12 cellular contexts compared by ENCODE assay signal in genomic region chr3:47910777-47911440, GRCh38.
DNase-seq lines count a peak whose midpoint lies in the region; ATAC-seq and TF ChIP-seq lines count a peak whose summit lies in the region.
"Had no signal": no experiment of that assay in that cellular context is flagged by ENCODE, and none has a peak within 500 bp of the region (broad histone marks: within the 10 kb centered on the region; RNA-seq: fewer than 3 reads in every experiment).

No MANE protein-coding gene starts in this region.

- in situ Hi-C loops in astrocyte of the cerebellum (cut with HindIII; ENCODE audit: low sequenced_read_pairs): no loop called here

- DNase-seq in AG04449 (ENCODE audit: low read depth, low spot score): peak; percentile 62
- DNase-seq in HFFc6: peak; percentile 88
- DNase-seq in astrocyte of the cerebellum (ENCODE audit: low read depth): peak; percentile 84
- peak; percentile 75 for DNase-seq in kidney epithelial cell (ENCODE audit: low read depth)
- DNase-seq in GDM1 (lab: John Stamatoyannopoulos, UW): no peak
- DNase-seq in central memory CD4-positive, alpha-beta T cell: no peak
- DNase-seq: effector memory CD4-positive, alpha-beta T cell; H7; MV-4-11 had no signal

- ATAC-seq in HG02588 (IDR thresholded peaks at IDR 0.05; ENCODE audit: unreplicated experiment): no peak
- ATAC-seq in GM18498 (IDR thresholded peaks at IDR 0.05; ENCODE audit: unreplicated experiment): no peak
- ATAC-seq: stimulated activated memory B cell treated with anti-CD40 and anti-IgM and Interleukin-4, amounts not matched to agents 10 μg/mL and 1 μg/mL and 100 μg/mL, for 72 hours had no signal

- no peaks in the 10 kb centered on the region for H3K36me3 ChIP-seq in kidney epithelial cell (ENCODE audit: control insufficient read depth, insufficient read depth, low read length)

- H3K27me3 ChIP-seq in kidney epithelial cell (ENCODE audit: control insufficient read depth, insufficient read depth, low read length): no peaks in the 10 kb centered on the region

- peaks cover 58% of the 10 kb centered on the region for H3K36me3 Mint-ChIP-seq in HFFc6 (ENCODE audit: low read depth)

- no peak overlapping the region for H3K4me3 ChIP-seq in AG04449 (ENCODE audit: low read depth, low read length)
- no peak overlapping the region for H3K4me3 ChIP-seq in astrocyte of the cerebellum (ENCODE audit: low read depth, low read length)
- H3K4me3 ChIP-seq in kidney epithelial cell (ENCODE audit: low read depth, low read length): no peak overlapping the region

- CTCF ChIA-PET in AG04449 (lab: Yijun Ruan, JAX): interaction anchor here (0.8 to 2.4 kb wide), 6 partner anchors 9 to 242 kb away, joined by 3 to 9 read pairs (median 4); no protein-coding TSS in a partner anchor

- H3K27ac Mint-ChIP-seq in HFFc6: peak overlapping the region; percentile 86

- H3K4me1 Mint-ChIP-seq in HFFc6 (ENCODE audit: low read depth): peaks cover 52% of the 10 kb centered on the region
- H3K4me1 Mint-ChIP-seq: stimulated activated memory B cell treated with anti-CD40 and anti-IgM and Interleukin-4, amounts not matched to agents 10 μg/mL and 1 μg/mL and 100 μg/mL, for 72 hours had no signal

- peaks cover 3% of the 10 kb centered on the region; the same call in 1 of the 2 replicates for H3K27me3 Mint-ChIP-seq in HFFc6 (ENCODE audit: insufficient read depth)
- H3K27me3 Mint-ChIP-seq: stimulated activated memory B cell treated with anti-CD40 and anti-IgM and Interleukin-4, amounts not matched to agents 10 μg/mL and 1 μg/mL and 100 μg/mL, for 72 hours had no signal

- no peak for TF ChIP-seq CTCF in AG04449 (IDR thresholded peaks at IDR 0.05; ENCODE audit: insufficient read depth, low read length, missing control alignments)
- TF ChIP-seq CTCF in HFFc6 (IDR thresholded peaks at IDR 0.05): no peak
- TF ChIP-seq CTCF in astrocyte of the cerebellum (IDR thresholded peaks at IDR 0.05; ENCODE audit: low read depth, low read length, missing control alignments): no peak
- TF ChIP-seq CTCF in kidney epithelial cell (IDR thresholded peaks at IDR 0.05; ENCODE audit: insufficient read depth, low read length, poor library complexity, severe bottlenecking): no peak

- POLR2A ChIA-PET in AG04449 (lab: Yijun Ruan, JAX): no interaction called here

- no peaks in the 10 kb centered on the region for H3K9me3 Mint-ChIP-seq in HFFc6
- H3K9me3 Mint-ChIP-seq: stimulated activated memory B cell treated with anti-CD40 and anti-IgM and Interleukin-4, amounts not matched to agents 10 μg/mL and 1 μg/mL and 100 μg/mL, for 72 hours had no signal

- peak overlapping the region; percentile 73 for H3K4me3 Mint-ChIP-seq in HFFc6
- H3K4me3 Mint-ChIP-seq: stimulated activated memory B cell treated with anti-CD40 and anti-IgM and Interleukin-4, amounts not matched to agents 10 μg/mL and 1 μg/mL and 100 μg/mL, for 72 hours had no signal

Comparison
In these comparisons a context has a peak if more than half of its experiments do, and no peak if none do; other contexts are left out.
1. DNase-seq: peak in AG04449 (single experiment), HFFc6 (single experiment), astrocyte of the cerebellum (single experiment) and kidney epithelial cell (single experiment); none in GDM1 (single experiment) and central memory CD4-positive, alpha-beta T cell (single experiment).